15 cellular contexts compared by ENCODE assay signal in genomic region chr2:72695676-72696075, GRCh38.
"Had no signal": no experiment of that assay in that cellular context is flagged by ENCODE, and none has a peak within 500 bp of the region (broad histone marks: within the 10 kb centered on the region; RNA-seq: fewer than 3 reads in every experiment).

No MANE protein-coding gene starts in this region.

- H3K9me3 Mint-ChIP-seq: activated naive CD4-positive, alpha-beta T cell treated with anti-CD3 and anti-CD28 coated beads for 36 hours; stimulated activated naive B cell treated with anti-CD40 and anti-IgM and Interleukin-4, amounts not matched to agents 10 μg/mL and 1 μg/mL and 100 μg/mL, for 72 hours had no signal

- H3K27me3 Mint-ChIP-seq: activated T-helper 17 cell treated with anti-CD3 and anti-CD28 coated beads, Interleukin-2, amount 50 U/mL, for 72 hours; progenitor cell of endocrine pancreas; stimulated activated naive B cell treated with anti-CD40 and anti-IgM and Interleukin-4, amounts not matched to agents 10 μg/mL and 1 μg/mL and 100 μg/mL, for 72 hours had no signal

- DNase-seq: activated CD4-positive, alpha-beta T cell treated with anti-CD3 and anti-CD28 coated beads, Interleukin-2, amount 50 U/mL, for 1 hour; activated CD4-positive, CD25-positive, alpha-beta regulatory T cell; activated naive CD4-positive, alpha-beta T cell treated with anti-CD3 and anti-CD28 coated beads for 36 hours; activated T-cell treated with anti-CD3 and anti-CD28 coated beads for 4 hours; central memory CD4-positive, alpha-beta T cell; effector CD4-positive, alpha-beta T cell; foreskin melanocyte; head of caudate nucleus; stimulated activated CD4-positive, alpha-beta T cell treated with anti-CD3 and anti-CD28 coated beads, Interleukin-2, amount 100 ng/mL, for 24 hours; stimulated activated naive B cell treated with anti-CD40 and anti-IgM and Interleukin-4, amounts not matched to agents 10 μg/mL and 1 μg/mL and 100 μg/mL, for 72 hours; transverse colon had no signal

- ATAC-seq: activated T-helper 17 cell treated with anti-CD3 and anti-CD28 coated beads, Interleukin-2, amount 50 U/mL, for 72 hours; sciatic nerve; stimulated activated naive B cell treated with anti-CD40 and anti-IgM and Interleukin-4, amounts not matched to agents 10 μg/mL and 1 μg/mL and 100 μg/mL, for 72 hours had no signal

- H3K4me3 ChIP-seq: coronary artery, transverse colon had no signal

- H3K9me3 ChIP-seq: transverse colon had no signal

- H3K27me3 ChIP-seq: transverse colon had no signal

- H3K4me3 Mint-ChIP-seq: activated naive CD4-positive, alpha-beta T cell treated with anti-CD3 and anti-CD28 coated beads for 36 hours; activated T-helper 17 cell treated with anti-CD3 and anti-CD28 coated beads, Interleukin-2, amount 50 U/mL, for 72 hours; stimulated activated naive B cell treated with anti-CD40 and anti-IgM and Interleukin-4, amounts not matched to agents 10 μg/mL and 1 μg/mL and 100 μg/mL, for 72 hours had no signal

- H3K27ac Mint-ChIP-seq: activated naive CD4-positive, alpha-beta T cell treated with anti-CD3 and anti-CD28 coated beads for 36 hours; activated T-helper 17 cell treated with anti-CD3 and anti-CD28 coated beads, Interleukin-2, amount 50 U/mL, for 72 hours; progenitor cell of endocrine pancreas; stimulated activated naive B cell treated with anti-CD40 and anti-IgM and Interleukin-4, amounts not matched to agents 10 μg/mL and 1 μg/mL and 100 μg/mL, for 72 hours had no signal

- H3K36me3 ChIP-seq: transverse colon had no signal

- H3K4me1 Mint-ChIP-seq: activated T-helper 17 cell treated with anti-CD3 and anti-CD28 coated beads, Interleukin-2, amount 50 U/mL, for 72 hours; stimulated activated naive B cell treated with anti-CD40 and anti-IgM and Interleukin-4, amounts not matched to agents 10 μg/mL and 1 μg/mL and 100 μg/mL, for 72 hours had no signal

- H3K27ac ChIP-seq: coronary artery had no signal
